24 cellular contexts compared by ENCODE assay signal in genomic region chr2:221750317-221750716, GRCh38.
DNase-seq lines count a peak whose midpoint lies in the region; ATAC-seq, FAIRE-seq and TF ChIP-seq lines count a peak whose summit lies in the region.
"Had no signal": no experiment of that assay in that cellular context is flagged by ENCODE, and none has a peak within 500 bp of the region (broad histone marks: within the 10 kb centered on the region; RNA-seq: fewer than 3 reads in every experiment).

No MANE protein-coding gene starts in this region.

- H3K4me2 ChIP-seq in mammary epithelial cell (ENCODE audit: insufficient read depth, low read depth, low read length) = no peak overlapping the region
- H3K4me2 ChIP-seq: GM23338 had no signal

- in situ Hi-C loops in mammary epithelial cell (cut with MboI; ENCODE audit: low sequenced_read_pairs in 2 of 2) = no loop called here

- ATAC-seq in GM18511 (IDR thresholded peaks at IDR 0.05; ENCODE audit: unreplicated experiment) = no peak
- ATAC-seq: GM23338, HCT116 had no signal

- no peak overlapping the region for H3K27ac ChIP-seq in mammary epithelial cell (ENCODE audit: insufficient read depth, low read depth, low read length)
- H3K27ac ChIP-seq: SJCRH30 had no signal

- BruUV-seq in MCF 10A (replicated peaks; lab: Mats Ljungman, UMichigan) (no TSS peak), mammary epithelial cell (replicated peaks; lab: Mats Ljungman, UMichigan) (no TSS peak)

- H3K27me3 Mint-ChIP-seq in MCF 10A (ENCODE audit: insufficient read depth, unreplicated experiment) = no peaks in the 10 kb centered on the region
- H3K27me3 Mint-ChIP-seq: B cell had no signal

- 100% methylated on average over 1 of the region's 1 CpG for WGBS in mammary epithelial cell (ENCODE audit: low coverage, missing lambda C conversion rate)

- no peaks in the 10 kb centered on the region for H3K36me3 Mint-ChIP-seq in MCF 10A (ENCODE audit: insufficient read depth, unreplicated experiment)
- H3K36me3 Mint-ChIP-seq: CD14-positive monocyte had no signal

- H3K9me3 ChIP-seq in mammary epithelial cell (replicated peaks; ENCODE audit: insufficient read depth, low read length) = no peaks in the 10 kb centered on the region
- H3K9me3 ChIP-seq: SJCRH30 had no signal

- DNase-seq in MCF 10A (ENCODE audit: unreplicated experiment) (peak; percentile 27), mammary epithelial cell (no peak), bronchial epithelial cell (ENCODE audit: low read depth) (peak; percentile 15), fibroblast of the aortic adventitia (ENCODE audit: low read depth) (peak; percentile 42), stromal cell of bone marrow (ENCODE audit: low read depth) (peak; percentile 10), Ammon's horn (ENCODE audit: low spot score) (no peak), AG08396 (ENCODE audit: low spot score) (no peak)
- DNase-seq: 8988T, Kasumi-1, MM.1S, NCI-H1048, NCI-H1436, NCI-H1930, NCI-H2227 treated with DMSO at 0.1 percent for 48 hours, NCI-H524, NCI-H774, SJCRH30 had no signal

- H3K27me3 ChIP-seq in mammary epithelial cell (ENCODE audit: insufficient read depth, low read length) (no peaks in the 10 kb centered on the region), bronchial epithelial cell (ENCODE audit: control insufficient read depth, insufficient read depth, low read length) (no peaks in the 10 kb centered on the region)
- H3K27me3 ChIP-seq: SJCRH30 had no signal

- POLR2A ChIA-PET in MCF 10A (lab: Yijun Ruan, JAX) = interaction anchor here (0.6 kb wide), 1 partner anchor 21 kb away, joined by 3 read pairs; no protein-coding TSS in a partner anchor

- H3K9ac ChIP-seq in mammary epithelial cell (ENCODE audit: insufficient read depth, low read length) = no peak overlapping the region

- no peak overlapping the region for H3K27ac Mint-ChIP-seq in MCF 10A (ENCODE audit: low read depth, unreplicated experiment)
- H3K27ac Mint-ChIP-seq: B cell, CD14-positive monocyte, GM23338 had no signal

- no peaks in the 10 kb centered on the region for H3K4me1 Mint-ChIP-seq in MCF 10A (ENCODE audit: insufficient read depth, unreplicated experiment)
- H3K4me1 Mint-ChIP-seq: B cell, CD14-positive monocyte, GM23338 had no signal

- intact Hi-C loops in MCF 10A (cut with micrococcal nuclease) = no loop called here
- intact Hi-C loops in mammary epithelial cell (cut with micrococcal nuclease) = no loop called here

- dilution Hi-C loops in mammary epithelial cell (cut with HindIII; ENCODE audit: low sequenced_read_pairs) = no loop called here

- FAIRE-seq in bronchial epithelial cell (lab: Jason Lieb, UNC) = no peak
- FAIRE-seq: G401.6, RCC 7860 had no signal

- TF ChIP-seq CTCF in MCF 10A (IDR thresholded peaks at IDR 0.05; ENCODE audit: unreplicated experiment) (no peak), mammary epithelial cell (conservative IDR thresholded peaks at IDR 0.05 in 1 of 2, IDR thresholded peaks at IDR 0.05 in 1 of 2; ENCODE audit: extremely low read depth in 1 of 2, insufficient read depth in 1 of 2, low read depth in 1 of 2, low read length in 2 of 2) (no peak), bronchial epithelial cell (IDR thresholded peaks at IDR 0.05; ENCODE audit: insufficient read depth, low read length, severe bottlenecking) (no peak), fibroblast of the aortic adventitia (IDR thresholded peaks at IDR 0.05; ENCODE audit: insufficient read depth, low read length) (no peak)

- no peaks in the 10 kb centered on the region for H3K9me3 Mint-ChIP-seq in MCF 10A (ENCODE audit: unreplicated experiment)

- H3K36me3 ChIP-seq in mammary epithelial cell (ENCODE audit: insufficient read depth, low read length) = no peaks in the 10 kb centered on the region
- no peaks in the 10 kb centered on the region for H3K36me3 ChIP-seq in bronchial epithelial cell (ENCODE audit: control insufficient read depth, insufficient read depth, low read length)
- H3K36me3 ChIP-seq: SJCRH30 had no signal

- H3K79me2 ChIP-seq in mammary epithelial cell (ENCODE audit: insufficient read depth, low read length) = no peaks in the 10 kb centered on the region

- H3K4me3 Mint-ChIP-seq in MCF 10A (ENCODE audit: unreplicated experiment) = no peak overlapping the region
- H3K4me3 Mint-ChIP-seq: B cell, CD14-positive monocyte, GM23338 had no signal

- no peak overlapping the region for H2AFZ ChIP-seq in mammary epithelial cell (ENCODE audit: low read depth, low read length)

- CTCF ChIA-PET in MCF 10A (lab: Yijun Ruan, JAX) (interaction anchor here (0.6 to 0.7 kb wide), 2 partner anchors 35 to 440 kb away, joined by 3 read pairs; no protein-coding TSS in a partner anchor), mammary epithelial cell (lab: Charles Lee; ENCODE audit: low non-redundant PET) (no interaction called here)

- no peaks in the 10 kb centered on the region for H4K20me1 ChIP-seq in mammary epithelial cell (ENCODE audit: insufficient read depth, low read length)

- H3K4me3 ChIP-seq in mammary epithelial cell (replicated peaks in 1 of 3; ENCODE audit: insufficient read depth in 1 of 3, low read depth in 2 of 3, low read length in 3 of 3) = no peak overlapping the region
- no peak overlapping the region for H3K4me3 ChIP-seq in bronchial epithelial cell (ENCODE audit: low read depth, low read length)
- no peak overlapping the region for H3K4me3 ChIP-seq in fibroblast of the aortic adventitia (ENCODE audit: low read depth, low read length)
- H3K4me3 ChIP-seq: GM23338, SJCRH30 had no signal

- H3K4me1 ChIP-seq in mammary epithelial cell (ENCODE audit: insufficient read depth, low read length) = no peaks in the 10 kb centered on the region
- H3K4me1 ChIP-seq: SJCRH30 had no signal

Comparison
In these comparisons a context has a peak if more than half of its experiments do, and no peak if none do; other contexts are left out.
1. DNase-seq: peak in MCF 10A (single experiment), bronchial epithelial cell (single experiment), fibroblast of the aortic adventitia (single experiment) and stromal cell of bone marrow (single experiment); none in mammary epithelial cell (single experiment), Ammon's horn (single experiment) and AG08396 (single experiment).